1 cellular context compared by ENCODE assay signal in the genomic region with DNA sequence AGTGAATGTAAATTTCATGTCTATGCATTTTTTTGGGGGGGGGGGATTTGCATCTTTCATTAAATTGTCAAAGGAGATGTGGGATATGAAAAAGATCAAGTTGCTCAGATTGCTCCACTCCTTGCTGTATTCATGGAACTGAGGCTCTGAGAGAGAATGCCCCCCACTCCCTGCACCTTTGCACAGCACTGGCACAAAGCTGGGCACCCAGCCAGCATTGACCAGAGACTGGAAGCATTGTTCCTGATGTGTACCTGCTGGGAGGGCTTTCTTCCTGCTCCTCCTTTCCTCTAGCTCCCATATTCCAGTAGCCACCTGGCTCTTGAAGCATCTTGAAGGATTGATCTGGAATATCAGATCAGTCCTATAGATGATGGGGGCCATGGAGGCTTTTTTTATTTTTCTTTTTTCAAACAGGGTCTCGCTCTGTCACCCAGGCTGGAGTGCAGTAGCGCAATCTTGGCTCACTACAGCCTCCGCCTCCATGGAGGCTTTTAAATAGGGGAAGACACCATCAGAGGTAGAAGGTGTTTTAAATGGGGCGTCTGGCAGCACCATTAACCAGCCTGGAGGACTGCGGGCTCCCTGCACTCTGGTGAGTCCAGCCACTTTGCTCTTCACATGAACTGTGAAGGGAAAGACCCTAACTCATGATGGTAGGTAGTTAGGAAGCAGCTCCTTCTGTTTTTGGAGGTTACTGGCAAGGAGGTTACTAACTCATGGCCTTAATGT.
TF ChIP-seq lines count a peak whose summit lies in the region.

No MANE protein-coding gene starts in this region.

TF ChIP-seq in SK-N-SH, 30 proteins besides CTCF, POLR2A, EP300 and RAD21 (continued from another document):
- no peak for TF ChIP-seq JUND (IDR thresholded peaks at IDR 0.05)
- TF ChIP-seq, protein P1, sequence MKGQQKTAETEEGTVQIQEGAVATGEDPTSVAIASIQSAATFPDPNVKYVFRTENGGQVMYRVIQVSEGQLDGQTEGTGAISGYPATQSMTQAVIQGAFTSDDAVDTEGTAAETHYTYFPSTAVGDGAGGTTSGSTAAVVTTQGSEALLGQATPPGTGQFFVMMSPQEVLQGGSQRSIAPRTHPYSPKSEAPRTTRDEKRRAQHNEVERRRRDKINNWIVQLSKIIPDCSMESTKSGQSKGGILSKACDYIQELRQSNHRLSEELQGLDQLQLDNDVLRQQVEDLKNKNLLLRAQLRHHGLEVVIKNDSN (IDR thresholded peaks at IDR 0.05; ENCODE audit: borderline replicate concordance, low read depth), result no peak
